In the genomic region with DNA sequence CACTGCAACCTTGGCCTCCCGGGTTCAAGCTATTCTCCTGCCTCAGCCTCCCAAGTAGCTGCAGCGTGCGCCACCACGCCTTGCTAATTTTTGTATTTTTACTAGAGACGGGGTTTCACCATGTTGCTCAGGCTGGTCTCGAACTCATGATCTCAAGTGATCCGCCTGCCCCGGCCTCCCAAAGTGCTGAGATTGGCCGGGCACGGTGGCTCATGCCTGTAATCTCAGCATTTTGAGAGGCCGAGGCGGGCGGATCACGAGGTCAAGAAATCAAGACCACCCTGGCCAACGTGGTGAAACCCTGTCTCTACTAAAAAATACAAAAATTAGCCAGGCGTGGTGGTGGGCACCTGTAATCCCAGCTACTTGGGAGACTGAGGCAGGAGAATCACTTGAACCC, we compare ENCODE assay signal across 8 cellular contexts. TPM values are rescaled to one million over a fixed set of nuclear protein-coding genes. Genes with fewer than 3 reads are reported as not detected.
"Had no signal": no experiment of that assay in that cellular context is flagged by ENCODE, and none has a peak within 500 bp of the region (broad histone marks: within the 10 kb centered on the region; RNA-seq: fewer than 3 reads in every experiment).

No MANE protein-coding gene starts in this region.

RNA-seq across cellular contexts. Expression of gene TLDC2, which starts 57.6 kb away (rescaled TPM):
- total RNA-seq: LHCN-M2, MCF 10A, NCI-H460, OCI-LY7, PC-9, Right ventricle myocardium inferior, RPMI7951, SK-MEL-5 had no signal
